In the genomic region with DNA sequence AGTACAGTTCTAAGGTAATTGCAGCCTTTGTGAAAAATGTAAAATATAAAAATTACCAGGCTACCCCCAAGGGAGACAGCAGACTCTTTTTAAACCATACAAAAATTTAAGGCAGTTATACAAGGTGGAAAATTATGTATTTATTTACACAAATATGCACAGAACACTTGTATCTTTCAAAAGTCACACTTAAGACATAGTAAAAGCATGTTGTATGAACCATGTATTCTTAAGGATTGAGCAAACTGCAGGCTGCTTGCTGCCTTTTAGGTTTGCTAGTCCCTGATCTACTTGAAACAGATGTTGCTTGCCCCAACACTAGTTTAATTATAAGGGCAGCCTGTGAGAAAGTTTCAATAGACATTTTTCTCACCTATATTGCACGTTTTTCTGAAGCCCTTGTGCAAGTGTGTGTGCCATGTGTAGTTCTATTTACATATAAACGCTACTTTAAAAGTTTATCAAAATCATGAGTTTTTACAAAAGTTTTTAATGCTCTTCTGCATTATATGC, we compare ENCODE assay signal across 8 cellular contexts.
DNase-seq lines count a peak whose midpoint lies in the region; ATAC-seq and TF ChIP-seq lines count a peak whose summit lies in the region.

No MANE protein-coding gene starts in this region.

- peak overlapping the region; percentile 91 for H3K4me3 Mint-ChIP-seq in activated naive CD8-positive, alpha-beta T cell treated with anti-CD3 and anti-CD28 coated beads, Interleukin-2, amount 10 ng/mL, durations not matched to agents 7 days and 5 days

- H3K27ac Mint-ChIP-seq in activated naive CD8-positive, alpha-beta T cell treated with anti-CD3 and anti-CD28 coated beads, Interleukin-2, amount 10 ng/mL, durations not matched to agents 7 days and 5 days, result peak overlapping the region; percentile 97

- intact Hi-C loops in heart right ventricle (cut with DNase I) (loop anchor here in 4 of 10 donors (5.0 to 10.0 kb wide), 3 partner anchors 395 to 405 kb away; a partner anchor contains a TSS), cardiac septum (cut with DNase I) (no loop called here), left lung (cut with DNase I) (no loop called here), upper lobe of right lung (cut with DNase I) (no loop called here)

- H3K4me3 ChIP-seq in heart right ventricle, result peak overlapping the region in 9 of 10 donors; percentile 54 to 93 (median 84)
- peak overlapping the region; percentile 74 to 77 for H3K4me3 ChIP-seq in left lung
- H3K4me3 ChIP-seq in upper lobe of right lung, result peak overlapping the region; percentile 76

- no peaks in the 10 kb centered on the region for H3K9me3 Mint-ChIP-seq in activated naive CD8-positive, alpha-beta T cell treated with anti-CD3 and anti-CD28 coated beads, Interleukin-2, amount 10 ng/mL, durations not matched to agents 7 days and 5 days

- peaks cover 3 to 39% (median 26%) of the 10 kb centered on the region in 9 donors for H3K4me1 ChIP-seq in heart right ventricle
- H3K4me1 ChIP-seq in left lung, result peaks cover 12 to 51% of the 10 kb centered on the region in 2 donors
- H3K4me1 ChIP-seq in upper lobe of right lung, result peaks cover 31% of the 10 kb centered on the region

- H3K27me3 Mint-ChIP-seq in activated naive CD8-positive, alpha-beta T cell treated with anti-CD3 and anti-CD28 coated beads, Interleukin-2, amount 10 ng/mL, durations not matched to agents 7 days and 5 days, result no peaks in the 10 kb centered on the region

- TF ChIP-seq CTCF in heart right ventricle (IDR thresholded peaks at IDR 0.05) (no peak), left lung (IDR thresholded peaks at IDR 0.05) (no peak), upper lobe of right lung (IDR thresholded peaks at IDR 0.05) (no peak)

- H3K9me3 ChIP-seq in heart right ventricle (no peaks in the 10 kb centered on the region), left lung (no peaks in the 10 kb centered on the region), upper lobe of right lung (no peaks in the 10 kb centered on the region)

- H3K27me3 ChIP-seq in heart right ventricle, result no peaks in the 10 kb centered on the region
- H3K27me3 ChIP-seq in left lung, result no peaks in the 10 kb centered on the region
- no peaks in the 10 kb centered on the region for H3K27me3 ChIP-seq in upper lobe of right lung

- H3K36me3 Mint-ChIP-seq in activated naive CD8-positive, alpha-beta T cell treated with anti-CD3 and anti-CD28 coated beads, Interleukin-2, amount 10 ng/mL, durations not matched to agents 7 days and 5 days, result peaks cover 26% of the 10 kb centered on the region

- WGBS in heart right ventricle, 2 donors, result 39 to 41% methylated on average over 2 of the region's 2 CpGs

- no peak for ATAC-seq in heart right ventricle
- ATAC-seq in activated naive CD8-positive, alpha-beta T cell treated with anti-CD3 and anti-CD28 coated beads, Interleukin-2, amount 10 ng/mL, durations not matched to agents 7 days and 5 days (ENCODE audit: low read depth), result no peak
- no peak for ATAC-seq in left lung
- ATAC-seq in upper lobe of right lung, result no peak
- ATAC-seq in GM19035 (IDR thresholded peaks at IDR 0.05; ENCODE audit: unreplicated experiment), result no peak
- ATAC-seq in GM19324 (IDR thresholded peaks at IDR 0.05; ENCODE audit: low FRiP score, unreplicated experiment), result no peak

- H3K36me3 ChIP-seq in heart right ventricle (peaks cover 0 to 25% (median 0%) of the 10 kb centered on the region in 9 donors), left lung (peaks cover 0 to 24% of the 10 kb centered on the region in 2 donors), upper lobe of right lung (peaks cover 10% of the 10 kb centered on the region)

- peaks cover 30% of the 10 kb centered on the region for H3K4me1 Mint-ChIP-seq in activated naive CD8-positive, alpha-beta T cell treated with anti-CD3 and anti-CD28 coated beads, Interleukin-2, amount 10 ng/mL, durations not matched to agents 7 days and 5 days

- peak overlapping the region in 6 of 10 donors; percentile 88 to 98 (median 94) for H3K27ac ChIP-seq in heart right ventricle
- H3K27ac ChIP-seq in left lung, result peak overlapping the region in 1 of 2 donors; percentile 89
- peak overlapping the region; percentile 97 for H3K27ac ChIP-seq in upper lobe of right lung

- DNase-seq in heart right ventricle, result no peak
- no peak for DNase-seq in cardiac septum (ENCODE audit: low spot score)
- no peak for DNase-seq in activated naive CD8-positive, alpha-beta T cell treated with anti-CD3 and anti-CD28 coated beads, Interleukin-2, amount 10 ng/mL, durations not matched to agents 7 days and 5 days
- no peak for DNase-seq in left lung
- DNase-seq in upper lobe of right lung, result no peak
- DNase-seq in ureter (ENCODE audit: low spot score), result no peak

- POLR2A ChIA-PET in activated naive CD8-positive, alpha-beta T cell treated with anti-CD3 and anti-CD28 coated beads, Interleukin-2, amount 10 ng/mL, durations not matched to agents 7 days and 5 days (lab: Charles Lee), result no interaction called here
